Comparison of ENCODE assay signal across 8 cellular contexts in genomic region chr1:146401281-146401825, GRCh38.
DNase-seq lines count a peak whose midpoint lies in the region; ATAC-seq and TF ChIP-seq lines count a peak whose summit lies in the region.
"Not testable (repeated sequence)": the region's sequence is repeated elsewhere in the genome, so short reads cannot be mapped to it uniquely, and the experiment has no call there.

No MANE protein-coding gene starts in this region.

- peaks cover 8 to 28% (median 19%) of the 10 kb centered on the region in 4 donors for H3K4me1 Mint-ChIP-seq in CD4-positive, CD25-positive, alpha-beta regulatory T cell
- peaks cover 25% of the 10 kb centered on the region for H3K4me1 Mint-ChIP-seq in activated T-cell treated with anti-CD3 and anti-CD28 coated beads, Interleukin-2, amount 50 U/mL, for 24 hours (ENCODE audit: low read depth)
- H3K4me1 Mint-ChIP-seq in central memory CD8-positive, alpha-beta T cell = peaks cover 21% of the 10 kb centered on the region
- peaks cover 17% of the 10 kb centered on the region for H3K4me1 Mint-ChIP-seq in nephron progenitor cell

- not testable (repeated sequence) for H3K4me1 ChIP-seq in CD4-positive, CD25-positive, alpha-beta regulatory T cell (ENCODE audit: control insufficient read depth, insufficient read depth, low read length, poor library complexity, severe bottlenecking); heart right ventricle

- not testable (repeated sequence) for H3K27me3 ChIP-seq in CD4-positive, CD25-positive, alpha-beta regulatory T cell (ENCODE audit: control insufficient read depth, insufficient read depth, low read length); HL-60 (ENCODE audit: insufficient read depth, poor library complexity, severe bottlenecking); heart right ventricle

- 29 to 35% methylated on average over 5 to 6 of the region's 7 CpGs for WGBS in heart right ventricle, 2 donors

- peak overlapping the region; percentile 33 for H3K27ac ChIP-seq in CD4-positive, CD25-positive, alpha-beta regulatory T cell (ENCODE audit: insufficient read depth, low read length, poor library complexity, severe bottlenecking)
- H3K27ac ChIP-seq in HL-60 (replicated peaks); RWPE1: not testable (repeated sequence)
- peak overlapping the region in 1 of 10 donors; percentile 36 for H3K27ac ChIP-seq in heart right ventricle

- not testable (repeated sequence) for H3K36me3 Mint-ChIP-seq in CD4-positive, CD25-positive, alpha-beta regulatory T cell; activated T-cell treated with anti-CD3 and anti-CD28 coated beads, Interleukin-2, amount 50 U/mL, for 24 hours (ENCODE audit: low read depth); central memory CD8-positive, alpha-beta T cell (ENCODE audit: insufficient read depth); nephron progenitor cell (ENCODE audit: low read depth)

- H3K27me3 Mint-ChIP-seq in CD4-positive, CD25-positive, alpha-beta regulatory T cell; activated T-cell treated with anti-CD3 and anti-CD28 coated beads, Interleukin-2, amount 50 U/mL, for 24 hours; central memory CD8-positive, alpha-beta T cell; nephron progenitor cell (ENCODE audit: low read depth, poor library complexity): not testable (repeated sequence)

- intact Hi-C loops in heart right ventricle (cut with DNase I) = not testable (repeated sequence)

- H3K9me3 Mint-ChIP-seq in CD4-positive, CD25-positive, alpha-beta regulatory T cell; activated T-cell treated with anti-CD3 and anti-CD28 coated beads, Interleukin-2, amount 50 U/mL, for 24 hours; central memory CD8-positive, alpha-beta T cell; nephron progenitor cell: not testable (repeated sequence)

- H3K27ac Mint-ChIP-seq in CD4-positive, CD25-positive, alpha-beta regulatory T cell = peak overlapping the region; percentile 88 to 97 (median 94)
- peak overlapping the region; percentile 82 for H3K27ac Mint-ChIP-seq in activated T-cell treated with anti-CD3 and anti-CD28 coated beads, Interleukin-2, amount 50 U/mL, for 24 hours
- H3K27ac Mint-ChIP-seq in central memory CD8-positive, alpha-beta T cell (ENCODE audit: low read depth) = peak overlapping the region; percentile 70
- H3K27ac Mint-ChIP-seq in nephron progenitor cell = not testable (repeated sequence)

- DNase-seq in CD4-positive, CD25-positive, alpha-beta regulatory T cell = peak in 2 of 3 donors; percentile 44 to 50
- DNase-seq in HL-60 (ENCODE audit: low read depth in 1 of 2, low spot score in 1 of 2); RWPE1 (ENCODE audit: low spot score); central memory CD8-positive, alpha-beta T cell (ENCODE audit: low spot score in 2 of 2); heart right ventricle; nephron progenitor cell: not testable (repeated sequence)
- DNase-seq in activated T-cell treated with anti-CD3 and anti-CD28 coated beads, Interleukin-2, amount 50 U/mL, for 24 hours = peak; percentile 63
- peak; percentile 21 for DNase-seq in superior temporal gyrus (ENCODE audit: extremely low spot score)

- not testable (repeated sequence) for H3K4me3 ChIP-seq in CD4-positive, CD25-positive, alpha-beta regulatory T cell (ENCODE audit: low read depth, low read length); HL-60 (replicated peaks; ENCODE audit: insufficient read depth, low read length); heart right ventricle

- peak; percentile 61 to 65 for ATAC-seq in CD4-positive, CD25-positive, alpha-beta regulatory T cell (ENCODE audit: low read depth in 2 of 2)
- peak; percentile 55 for ATAC-seq in central memory CD8-positive, alpha-beta T cell (replicated peaks; ENCODE audit: extremely low read depth, poor library complexity, severe bottlenecking)
- ATAC-seq in heart right ventricle = peak in 7 of 8 donors; percentile 50 to 77 (median 67)

- not testable (repeated sequence) for H3K9me3 ChIP-seq in CD4-positive, CD25-positive, alpha-beta regulatory T cell (ENCODE audit: control insufficient read depth in 2 of 2, low read length in 2 of 2); heart right ventricle

- POLR2A ChIA-PET in RWPE1 (lab: Yijun Ruan, JAX; ENCODE audit: low non-redundant PET) = not testable (repeated sequence)

- H3K4me3 Mint-ChIP-seq in CD4-positive, CD25-positive, alpha-beta regulatory T cell = peak overlapping the region; percentile 55 to 70 (median 64)
- peak overlapping the region; percentile 37 for H3K4me3 Mint-ChIP-seq in activated T-cell treated with anti-CD3 and anti-CD28 coated beads, Interleukin-2, amount 50 U/mL, for 24 hours
- peak overlapping the region; percentile 45 for H3K4me3 Mint-ChIP-seq in central memory CD8-positive, alpha-beta T cell
- not testable (repeated sequence) for H3K4me3 Mint-ChIP-seq in nephron progenitor cell

- CTCF ChIA-PET in RWPE1 (lab: Yijun Ruan, JAX) = not testable (repeated sequence)

- TF ChIP-seq CTCF in HL-60 (IDR thresholded peaks at IDR 0.05; ENCODE audit: insufficient read depth, low read length) (peak; percentile 6), RWPE1 (conservative IDR thresholded peaks at IDR 0.05; ENCODE audit: low read depth) (peak; percentile 54), heart right ventricle (IDR thresholded peaks at IDR 0.05) (peak; percentile 19 to 63 (median 52)), nephron progenitor cell (IDR thresholded peaks at IDR 0.05) (peak; percentile 50)

- H3K36me3 ChIP-seq in CD4-positive, CD25-positive, alpha-beta regulatory T cell (ENCODE audit: control insufficient read depth, insufficient read depth, low read length); heart right ventricle: not testable (repeated sequence)
